In the genomic region with DNA sequence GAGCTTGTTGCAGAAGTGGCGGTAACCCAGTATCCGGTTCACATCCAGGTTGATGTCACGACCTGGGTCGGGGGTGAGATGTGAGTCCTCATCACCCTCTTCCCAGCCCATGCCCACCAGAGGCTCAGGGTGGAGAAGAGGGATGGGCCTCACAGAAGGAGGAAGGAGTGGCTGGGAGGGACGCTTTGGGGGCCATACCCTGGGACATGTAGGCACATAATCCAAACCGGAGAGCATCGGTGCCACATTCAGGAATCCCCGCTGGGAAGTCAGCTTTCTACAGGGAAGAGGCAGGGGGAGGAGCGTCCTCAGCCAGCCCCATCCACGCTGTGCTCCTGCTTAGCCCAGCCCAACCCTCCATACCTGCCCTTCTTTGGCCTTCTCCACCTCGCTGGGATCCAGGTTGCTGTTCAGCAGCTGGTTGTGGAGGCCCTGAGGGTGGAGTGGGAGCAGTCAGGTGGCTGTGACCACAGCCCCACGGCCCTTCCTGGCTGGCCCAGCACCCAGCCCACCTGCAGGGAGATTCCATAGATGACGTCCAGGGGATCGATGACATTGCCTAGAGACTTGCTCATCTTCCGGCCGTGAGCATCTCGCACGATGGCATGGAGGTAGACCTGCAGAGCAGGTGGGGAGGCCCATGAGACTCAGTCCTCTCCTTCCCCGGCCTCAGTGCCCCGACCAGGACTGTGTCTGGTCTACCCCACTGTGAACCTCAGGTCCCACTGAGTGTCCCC, we compare ENCODE assay signal across 17 cellular contexts. TPM values are rescaled to one million over a fixed set of nuclear protein-coding genes. Genes with fewer than 3 reads are reported as not detected.
DNase-seq lines count a peak whose midpoint lies in the region; FAIRE-seq and TF ChIP-seq lines count a peak whose summit lies in the region.
"Had no signal": no experiment of that assay in that cellular context is flagged by ENCODE, and none has a peak within 500 bp of the region (broad histone marks: within the 10 kb centered on the region; RNA-seq: fewer than 3 reads in every experiment).

No MANE protein-coding gene starts in this region.

- no peak overlapping the region for H3K4me3 ChIP-seq in H7 (ENCODE audit: insufficient read depth, low read depth, low read length)
- no peak overlapping the region for H3K4me3 ChIP-seq in kidney (ENCODE audit: low read length in 2 of 2)
- no peak overlapping the region for H3K4me3 ChIP-seq in colonic mucosa
- H3K4me3 ChIP-seq: BLaER1 had no signal

- no peak for TF ChIP-seq CTCF in Calu3 (IDR thresholded peaks at IDR 0.05; ENCODE audit: unreplicated experiment)
- TF ChIP-seq CTCF in kidney (IDR thresholded peaks at IDR 0.05; ENCODE audit: borderline replicate concordance, extremely low read depth, insufficient read depth) = no peak
- TF ChIP-seq CTCF in colonic mucosa (IDR thresholded peaks at IDR 0.05) = no peak

- no TSS peak for BruUV-seq in Calu3 (replicated peaks; lab: Mats Ljungman, UMichigan)

- H3K27me3 ChIP-seq in H7 (ENCODE audit: control insufficient read depth, insufficient read depth, low read length) (no peaks in the 10 kb centered on the region), colonic mucosa (no peaks in the 10 kb centered on the region)
- H3K27me3 ChIP-seq: BLaER1 had no signal

- peaks cover 23% of the 10 kb centered on the region for H3K4me1 Mint-ChIP-seq in Calu3 (ENCODE audit: low read depth, unreplicated experiment)

- H3K4me1 ChIP-seq in kidney (ENCODE audit: control insufficient read depth in 1 of 2, insufficient read depth in 1 of 2, low read depth in 1 of 2, low read length in 2 of 2) = peaks cover 0 to 14% of the 10 kb centered on the region in 2 donors
- peaks cover 4% of the 10 kb centered on the region for H3K4me1 ChIP-seq in colonic mucosa

- intact Hi-C loops in Calu3 (cut with micrococcal nuclease; ENCODE audit: unreplicated experiment) = no loop called here
- intact Hi-C loops in kidney (cut with DNase I) = no loop called here
- intact Hi-C loops in colonic mucosa (cut with DNase I) = no loop called here

- no peaks in the 10 kb centered on the region for H3K9me3 ChIP-seq in kidney (ENCODE audit: control insufficient read depth in 1 of 2, low read length in 2 of 2)
- H3K9me3 ChIP-seq in colonic mucosa = no peaks in the 10 kb centered on the region
- H3K9me3 ChIP-seq: BLaER1 had no signal

- H3K9ac ChIP-seq in kidney (ENCODE audit: low read length in 2 of 2) (no peak overlapping the region), colonic mucosa (ENCODE audit: low read depth in 2 of 2, low read length in 2 of 2) (no peak overlapping the region)
- H3K9ac ChIP-seq: BLaER1 had no signal

- no peaks in the 10 kb centered on the region for H3K27me3 Mint-ChIP-seq in Calu3 (ENCODE audit: unreplicated experiment)
- H3K27me3 Mint-ChIP-seq: CD4-positive, alpha-beta memory T cell had no signal

- no peak overlapping the region for H3K4me3 Mint-ChIP-seq in Calu3 (ENCODE audit: low read depth, unreplicated experiment)

- H3K36me3 ChIP-seq in H7 (replicated peaks; ENCODE audit: control insufficient read depth, insufficient read depth, low read length) = peaks cover 28% of the 10 kb centered on the region
- peaks cover 18% of the 10 kb centered on the region in 2 donors for H3K36me3 ChIP-seq in kidney (ENCODE audit: control insufficient read depth in 1 of 2, insufficient read depth in 2 of 2, low read length in 2 of 2)
- no peaks in the 10 kb centered on the region for H3K36me3 ChIP-seq in colonic mucosa

- DNase-seq in Calu3 (no peak), H7 (peak; percentile 39), kidney (peak; percentile 60), NCI-H446 (lab: John Stamatoyannopoulos, UW) (no peak), colonic mucosa (no peak), NCI-H1092 treated with DMSO at 0.1 percent for 48 hours (lab: John Stamatoyannopoulos, UW) (no peak)
- DNase-seq: CD4-positive, alpha-beta memory T cell; DMS53; EL; NCI-H1417 treated with DMSO at 0.1 percent for 48 hours; NCI-H187 treated with DMSO at 0.1 percent for 48 hours; NCI-H226; NCI-H524 treated with DMSO at 0.1 percent for 48 hours; SIG-M5 had no signal

- H3K9me3 Mint-ChIP-seq in Calu3 (ENCODE audit: low read depth, unreplicated experiment) = no peaks in the 10 kb centered on the region
- H3K9me3 Mint-ChIP-seq: CD4-positive, alpha-beta memory T cell had no signal

- peak overlapping the region; percentile 15 for H3K27ac Mint-ChIP-seq in Calu3 (ENCODE audit: unreplicated experiment)

- peaks cover 99% of the 10 kb centered on the region for H3K36me3 Mint-ChIP-seq in Calu3 (ENCODE audit: insufficient read depth, unreplicated experiment)

- no peak overlapping the region for H3K27ac ChIP-seq in kidney (ENCODE audit: low read depth in 2 of 2, low read length in 2 of 2)
- no peak overlapping the region for H3K27ac ChIP-seq in colonic mucosa
- H3K27ac ChIP-seq: BLaER1 had no signal

- FAIRE-seq in kidney (lab: Jason Lieb, UNC) = no peak
- FAIRE-seq: GM12892, H54 had no signal

- CTCF ChIA-PET in Calu3 (lab: Charles Lee) = interaction anchor here (0.5 kb wide), 1 partner anchor 116 kb away, joined by 3 read pairs; the partner anchor contains the start of gene GPANK1

RNA-seq across cellular contexts. Expression of gene VWA7, which starts 3.5 kb away (rescaled TPM):
- total RNA-seq in Calu3 (2022) (22.1 and 37.6 TPM in 2 replicates), kidney (32.5 TPM), colonic mucosa (10 to 100 TPM in 1 of 2 donors, 1 to 10 TPM in 1; 6.1 to 10.1 TPM)
- 0.44 and 2.1 TPM in 2 replicates for total RNA-seq in H7 (2014; rRNA removed; shearing (Covaris generic))
- 10.2 TPM for polyA plus RNA-seq in kidney (ENCODE audit: insufficient read depth, low read depth, low replicate concordance)

RNA-seq across cellular contexts. Expression of gene VARS1, which starts 14.9 kb away (rescaled TPM):
- 316 and 331 TPM in 2 replicates for total RNA-seq in Calu3 (2022)
- total RNA-seq in H7 (2014; rRNA removed; shearing (Covaris generic)) = 114 and 115 TPM in 2 replicates
- 79.0 TPM for total RNA-seq in kidney
- 30.3 TPM for polyA plus RNA-seq in kidney (ENCODE audit: insufficient read depth, low read depth, low replicate concordance)
- 100 to 1,000 TPM in 1 of 2 donors, 10 to 100 TPM in 1; 40.8 to 136 TPM for total RNA-seq in colonic mucosa

RNA-seq across cellular contexts. Expression of gene SAPCD1, which starts 18.2 kb away (rescaled TPM):
- total RNA-seq in Calu3 (2022) (26.6 and 30.3 TPM in 2 replicates), kidney (6.5 TPM), colonic mucosa (1 to 10 TPM; 1.7 to 8.9 TPM)
- 1.8 and 7.7 TPM in 2 replicates for total RNA-seq in H7 (2014; rRNA removed; shearing (Covaris generic))
- polyA plus RNA-seq in kidney (ENCODE audit: insufficient read depth, low read depth, low replicate concordance) = 6.8 TPM

RNA-seq across cellular contexts. Expression of gene LSM2, which starts 26.1 kb away (rescaled TPM):
- total RNA-seq in Calu3 (2022) = 126 and 144 TPM in 2 replicates
- total RNA-seq in H7 (2014; rRNA removed; shearing (Covaris generic)) = 108 and 150 TPM in 2 replicates
- 41.6 TPM for total RNA-seq in kidney
- polyA plus RNA-seq in kidney (ENCODE audit: insufficient read depth, low read depth, low replicate concordance) = 70.6 TPM
- 10 to 100 TPM; 37.6 to 61.3 TPM for total RNA-seq in colonic mucosa

RNA-seq across cellular contexts. Expression of gene HSPA1L, which starts 34.4 kb away (rescaled TPM):
- total RNA-seq in Calu3 (2022) (4.2 and 4.3 TPM in 2 replicates), kidney (1.7 TPM), colonic mucosa (1 to 10 TPM in 1 of 2 donors, under 1 TPM in 1; 0.98 to 1.4 TPM)
- total RNA-seq in H7 (2014; rRNA removed; shearing (Covaris generic)) = 0.15 and 0.55 TPM in 2 replicates
- 2.3 TPM for polyA plus RNA-seq in kidney (ENCODE audit: insufficient read depth, low read depth, low replicate concordance)

Comparison
In these comparisons a context has a peak if more than half of its experiments do, and no peak if none do; other contexts are left out.
1. DNase-seq: peak in H7 (single experiment) and kidney (single experiment); none in Calu3 (single experiment), NCI-H446 (0 of 2), colonic mucosa (single experiment) and NCI-H1092 treated with DMSO at 0.1 percent for 48 hours (single experiment).